Comparison of ENCODE assay signal across 8 cellular contexts in genomic region chr1:39653546-39654031, GRCh38. TPM values are rescaled to one million over a fixed set of nuclear protein-coding genes. Genes with fewer than 3 reads are reported as not detected.
DNase-seq lines count a peak whose midpoint lies in the region; ATAC-seq and TF ChIP-seq lines count a peak whose summit lies in the region.

No MANE protein-coding gene starts in this region.

- peak; percentile 88 for TF ChIP-seq RAD21 in neural cell (conservative IDR thresholded peaks at IDR 0.05)

- H3K4me3 ChIP-seq in PC-3 (ENCODE audit: low read length) (no peak overlapping the region), neural cell (ENCODE audit: low read length) (no peak overlapping the region)

- H3K36me3 Mint-ChIP-seq in stimulated activated naive B cell treated with anti-CD40 and anti-IgM and Interleukin-4, amounts not matched to agents 10 μg/mL and 1 μg/mL and 100 μg/mL, for 72 hours = peaks cover 0 to 1% of the 10 kb centered on the region in 2 donors

- H3K9me3 ChIP-seq in PC-3 (ENCODE audit: low read length) = no peaks in the 10 kb centered on the region
- no peaks in the 10 kb centered on the region for H3K9me3 ChIP-seq in neural cell (ENCODE audit: low read length)

- no TSS peak for BruUV-seq in PC-3 (replicated peaks; lab: Mats Ljungman, UMichigan)

- in situ Hi-C loops in Caki2 (cut with HindIII; ENCODE audit: low pct_unique_long_range_greater_than_20kb, low sequenced_read_pairs) = no loop called here

- H3K4me3 Mint-ChIP-seq in stimulated activated naive B cell treated with anti-CD40 and anti-IgM and Interleukin-4, amounts not matched to agents 10 μg/mL and 1 μg/mL and 100 μg/mL, for 72 hours = no peak overlapping the region

- no peaks in the 10 kb centered on the region for H3K9me3 Mint-ChIP-seq in stimulated activated naive B cell treated with anti-CD40 and anti-IgM and Interleukin-4, amounts not matched to agents 10 μg/mL and 1 μg/mL and 100 μg/mL, for 72 hours

- no peaks in the 10 kb centered on the region for H3F3A ChIP-seq in PC-3 (ENCODE audit: low read length, unreplicated experiment)
- H3F3A ChIP-seq in neural cell (ENCODE audit: insufficient read depth, low read length, poor library complexity, severe bottlenecking) = no peaks in the 10 kb centered on the region

- H3K9me2 ChIP-seq in PC-3 (replicated peaks; ENCODE audit: low read length) (no peaks in the 10 kb centered on the region), neural cell (ENCODE audit: insufficient read depth, low read length) (no peaks in the 10 kb centered on the region)

- H3K27me3 ChIP-seq in PC-3 (ENCODE audit: low read length) = no peaks in the 10 kb centered on the region
- no peaks in the 10 kb centered on the region for H3K27me3 ChIP-seq in neural cell (ENCODE audit: insufficient read depth, low read depth, low read length)

- intact Hi-C loops in PC-3 (cut with micrococcal nuclease) = loop anchor here (1.0 kb wide), 1 partner anchor 47 kb away; no protein-coding TSS in a partner anchor

- no peak for TF ChIP-seq POLR2A in GM18505 (IDR thresholded peaks at IDR 0.05; ENCODE audit: borderline replicate concordance, extremely low read depth, insufficient read depth, insufficient read length)

- POLR2A ChIA-PET in PC-3 (lab: Charles Lee; ENCODE audit: unreplicated experiment) = no interaction called here

- H3K4me1 ChIP-seq in PC-3 (ENCODE audit: insufficient read depth, low read length) = no peaks in the 10 kb centered on the region

- peak overlapping the region; percentile 73 for H3K4me2 ChIP-seq in PC-3 (ENCODE audit: low read length)
- no peak overlapping the region for H3K4me2 ChIP-seq in neural cell (ENCODE audit: low read length)

- CTCF ChIA-PET in PC-3 (lab: Charles Lee) = interaction anchor here (0.6 to 2.8 kb wide), 2 partner anchors 47 to 50 kb away, joined by 5 to 46 read pairs; no protein-coding TSS in a partner anchor

- TF ChIP-seq CTCF in PC-3 (conservative IDR thresholded peaks at IDR 0.05; ENCODE audit: low read depth, low read length) (peak; percentile 92), neural cell (IDR thresholded peaks at IDR 0.05; ENCODE audit: poor library complexity, severe bottlenecking) (peak; percentile 94)

- H3K27me3 Mint-ChIP-seq in stimulated activated naive B cell treated with anti-CD40 and anti-IgM and Interleukin-4, amounts not matched to agents 10 μg/mL and 1 μg/mL and 100 μg/mL, for 72 hours = peaks cover 8 to 16% of the 10 kb centered on the region in 2 donors

- DNase-seq in Caki2 (ENCODE audit: low read depth) (peak; percentile 55), HT1080 (ENCODE audit: low read depth) (peak; percentile 63), PC-3 (peak; percentile 81), fibroblast of gingiva (ENCODE audit: low read depth) (peak; percentile 73)
- peak; percentile 72 for DNase-seq in activated T-cell treated with anti-CD3 and anti-CD28 coated beads, Interleukin-2, amount 50 U/mL, for 1 hour
- peak; percentile 47 for DNase-seq in stimulated activated naive B cell treated with anti-CD40 and anti-IgM and Interleukin-4, amounts not matched to agents 10 μg/mL and 1 μg/mL and 100 μg/mL, for 72 hours

- peaks cover 8 to 20% of the 10 kb centered on the region in 2 donors for H3K4me1 Mint-ChIP-seq in stimulated activated naive B cell treated with anti-CD40 and anti-IgM and Interleukin-4, amounts not matched to agents 10 μg/mL and 1 μg/mL and 100 μg/mL, for 72 hours

- H2AFZ ChIP-seq in PC-3 (ENCODE audit: low read length) = peak overlapping the region; percentile 64
- H2AFZ ChIP-seq in neural cell (ENCODE audit: low read depth, low read length) = peak overlapping the region; percentile 3

- no peak overlapping the region for H3K27ac Mint-ChIP-seq in stimulated activated naive B cell treated with anti-CD40 and anti-IgM and Interleukin-4, amounts not matched to agents 10 μg/mL and 1 μg/mL and 100 μg/mL, for 72 hours

- no peaks in the 10 kb centered on the region for H3K79me2 ChIP-seq in PC-3 (ENCODE audit: low read length)
- no peaks in the 10 kb centered on the region for H3K79me2 ChIP-seq in neural cell (replicated peaks; ENCODE audit: insufficient read depth, low read length)

- no peak for TF ChIP-seq EP300 in neural cell (conservative IDR thresholded peaks at IDR 0.05; ENCODE audit: poor library complexity, severe bottlenecking)

- H3K27ac ChIP-seq in PC-3 (ENCODE audit: low read length) = no peak overlapping the region
- H3K27ac ChIP-seq in neural cell (ENCODE audit: low read length) = no peak overlapping the region

- no peaks in the 10 kb centered on the region for H3K36me3 ChIP-seq in PC-3 (ENCODE audit: low read depth, low read length)
- no peaks in the 10 kb centered on the region for H3K36me3 ChIP-seq in neural cell (ENCODE audit: insufficient read depth, low read length)

- ATAC-seq in PC-3 (peak; percentile 88), GM18505 (IDR thresholded peaks at IDR 0.05; ENCODE audit: unreplicated experiment) (no peak)
- peak; percentile 76 to 78 for ATAC-seq in stimulated activated naive B cell treated with anti-CD40 and anti-IgM and Interleukin-4, amounts not matched to agents 10 μg/mL and 1 μg/mL and 100 μg/mL, for 72 hours (replicated peaks)

- H3K9ac ChIP-seq in PC-3 (ENCODE audit: low read length) (no peak overlapping the region), neural cell (ENCODE audit: low read length) (no peak overlapping the region)

- H4K20me1 ChIP-seq in PC-3 (ENCODE audit: low read length) (no peaks in the 10 kb centered on the region), neural cell (ENCODE audit: insufficient read depth) (no peaks in the 10 kb centered on the region)

TF ChIP-seq in neural cell, 6 proteins besides CTCF, POLR2A, EP300 and RAD21:
- TF ChIP-seq, protein P1, sequence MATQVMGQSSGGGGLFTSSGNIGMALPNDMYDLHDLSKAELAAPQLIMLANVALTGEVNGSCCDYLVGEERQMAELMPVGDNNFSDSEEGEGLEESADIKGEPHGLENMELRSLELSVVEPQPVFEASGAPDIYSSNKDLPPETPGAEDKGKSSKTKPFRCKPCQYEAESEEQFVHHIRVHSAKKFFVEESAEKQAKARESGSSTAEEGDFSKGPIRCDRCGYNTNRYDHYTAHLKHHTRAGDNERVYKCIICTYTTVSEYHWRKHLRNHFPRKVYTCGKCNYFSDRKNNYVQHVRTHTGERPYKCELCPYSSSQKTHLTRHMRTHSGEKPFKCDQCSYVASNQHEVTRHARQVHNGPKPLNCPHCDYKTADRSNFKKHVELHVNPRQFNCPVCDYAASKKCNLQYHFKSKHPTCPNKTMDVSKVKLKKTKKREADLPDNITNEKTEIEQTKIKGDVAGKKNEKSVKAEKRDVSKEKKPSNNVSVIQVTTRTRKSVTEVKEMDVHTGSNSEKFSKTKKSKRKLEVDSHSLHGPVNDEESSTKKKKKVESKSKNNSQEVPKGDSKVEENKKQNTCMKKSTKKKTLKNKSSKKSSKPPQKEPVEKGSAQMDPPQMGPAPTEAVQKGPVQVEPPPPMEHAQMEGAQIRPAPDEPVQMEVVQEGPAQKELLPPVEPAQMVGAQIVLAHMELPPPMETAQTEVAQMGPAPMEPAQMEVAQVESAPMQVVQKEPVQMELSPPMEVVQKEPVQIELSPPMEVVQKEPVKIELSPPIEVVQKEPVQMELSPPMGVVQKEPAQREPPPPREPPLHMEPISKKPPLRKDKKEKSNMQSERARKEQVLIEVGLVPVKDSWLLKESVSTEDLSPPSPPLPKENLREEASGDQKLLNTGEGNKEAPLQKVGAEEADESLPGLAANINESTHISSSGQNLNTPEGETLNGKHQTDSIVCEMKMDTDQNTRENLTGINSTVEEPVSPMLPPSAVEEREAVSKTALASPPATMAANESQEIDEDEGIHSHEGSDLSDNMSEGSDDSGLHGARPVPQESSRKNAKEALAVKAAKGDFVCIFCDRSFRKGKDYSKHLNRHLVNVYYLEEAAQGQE (IDR thresholded peaks at IDR 0.05; ENCODE audit: borderline replicate concordance) = no peak
- TF ChIP-seq MXI1 (conservative IDR thresholded peaks at IDR 0.05; ENCODE audit: poor library complexity, severe bottlenecking) = peak; percentile 18
- peak; percentile 84 for TF ChIP-seq SMC3 (conservative IDR thresholded peaks at IDR 0.05; ENCODE audit: poor library complexity)

RNA-seq across cellular contexts. Expression of gene HEYL, which starts 14.1 kb away (rescaled TPM):
- total RNA-seq in Caki2 (2014; rRNA removed; shearing (Covaris generic); ENCODE audit: low replicate concordance) = 0.12 and 0.98 TPM in 2 replicates
- total RNA-seq in HT1080 (2014; rRNA removed; shearing (Covaris generic)) = not detected in 2 replicates
- 0.06 TPM in 1 of 2 replicates, not detected in the other for polyA plus RNA-seq in HT1080 (2015; cell fraction: cytosol; rRNA removed)
- polyA plus RNA-seq in HT1080 (2015; cell fraction: nucleus; rRNA removed) = not detected in 2 replicates
- 0.12 TPM in 1 of 2 replicates, not detected in the other for total RNA-seq in PC-3 (2014; rRNA removed)
- not detected in 2 replicates for polyA plus RNA-seq in neural cell
- polyA minus RNA-seq in neural cell = not detected in 2 replicates

RNA-seq across cellular contexts. Expression of gene NT5C1A, which starts 18.3 kb away (rescaled TPM):
- total RNA-seq in Caki2 (2014; rRNA removed; shearing (Covaris generic); ENCODE audit: low replicate concordance) = not detected in 2 replicates
- total RNA-seq in HT1080 (2014; rRNA removed; shearing (Covaris generic)) = not detected in 2 replicates
- not detected in 2 replicates for polyA plus RNA-seq in HT1080 (2015; cell fraction: cytosol; rRNA removed)
- not detected in 2 replicates for polyA plus RNA-seq in HT1080 (2015; cell fraction: nucleus; rRNA removed)
- total RNA-seq in PC-3 (2014; rRNA removed) = not detected in 2 replicates
- polyA plus RNA-seq in neural cell = not detected in 2 replicates
- polyA minus RNA-seq in neural cell = 1.0 TPM in 1 of 2 replicates, not detected in the other

RNA-seq across cellular contexts. Expression of gene HPCAL4, which starts 37.6 kb away (rescaled TPM):
- total RNA-seq in Caki2 (2014; rRNA removed; shearing (Covaris generic); ENCODE audit: low replicate concordance) = 0.03 TPM in 1 of 2 replicates, not detected in the other
- total RNA-seq in HT1080 (2014; rRNA removed; shearing (Covaris generic)) = not detected in 2 replicates
- 0.01 and 0.09 TPM in 2 replicates for polyA plus RNA-seq in HT1080 (2015; cell fraction: cytosol; rRNA removed)
- not detected in 2 replicates for polyA plus RNA-seq in HT1080 (2015; cell fraction: nucleus; rRNA removed)
- total RNA-seq in PC-3 (2014; rRNA removed) = 0.04 and 0.12 TPM in 2 replicates
- 53.2 and 60.0 TPM in 2 replicates for polyA plus RNA-seq in neural cell
- polyA minus RNA-seq in neural cell = 83.6 and 89.4 TPM in 2 replicates
